ENCODE assay signal across 8 cellular contexts in the genomic region with DNA sequence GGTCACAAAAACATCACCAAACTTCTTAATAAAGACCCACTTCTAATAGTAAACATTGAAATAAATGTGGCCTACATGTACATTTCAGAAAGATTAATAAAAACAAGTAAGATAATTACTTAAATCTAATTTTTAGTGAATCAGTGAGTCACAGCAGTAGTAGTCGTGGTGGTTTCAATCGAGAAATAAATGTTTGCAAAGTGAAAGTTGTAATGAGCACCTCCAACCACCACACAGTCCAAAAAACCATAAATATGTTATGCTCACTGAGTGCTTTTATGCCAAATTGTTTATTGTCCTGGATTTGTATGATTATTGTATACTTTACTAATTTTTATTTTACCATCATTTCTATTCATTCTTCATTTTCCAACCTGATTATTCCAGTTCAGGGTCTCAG.
"Had no signal": no experiment of that assay in that cellular context is flagged by ENCODE, and none has a peak within 500 bp of the region (broad histone marks: within the 10 kb centered on the region; RNA-seq: fewer than 3 reads in every experiment).

No MANE protein-coding gene starts in this region.

- DNase-seq: H9, HCEC 1CT, KBM-7 had no signal

- H3K4me2 ChIP-seq: GM23338 had no signal

- H2AFZ ChIP-seq: GM23338 had no signal

- H3K4me3 ChIP-seq: GM23338 had no signal

- FAIRE-seq: H1, H54, HepG2 had no signal

- H3K27ac ChIP-seq: HL-60 had no signal

- ATAC-seq: GM23338, HepG2 had no signal
